Comparison of ENCODE assay signal across 8 cellular contexts in genomic region chr3:45167011-45167911, GRCh38. TPM values are rescaled to one million over a fixed set of nuclear protein-coding genes. Genes with fewer than 3 reads are reported as not detected.
DNase-seq lines count a peak whose midpoint lies in the region; ATAC-seq and TF ChIP-seq lines count a peak whose summit lies in the region.

No MANE protein-coding gene starts in this region.

- H3K4me2 ChIP-seq in OCI-LY7 (ENCODE audit: low read length): no peak overlapping the region

- POLR2A ChIA-PET in OCI-LY7 (lab: Charles Lee): interaction anchor here (0.7 kb wide), 1 partner anchor 9 kb away, joined by 3 read pairs; no protein-coding TSS in a partner anchor

- intact Hi-C loops in dorsolateral prefrontal cortex (cut with DNase I) (no loop called here), lower lobe of right lung (cut with DNase I) (no loop called here), OCI-LY7 (cut with micrococcal nuclease; ENCODE audit: unreplicated experiment) (no loop called here)

- H4K20me1 ChIP-seq in OCI-LY7 (ENCODE audit: insufficient read depth, low read length): no peaks in the 10 kb centered on the region

- H3K4me3 ChIP-seq in GM06990 (replicated peaks; ENCODE audit: low read depth, low read length) (no peak overlapping the region), dorsolateral prefrontal cortex (peak overlapping the region in 22 of 59 donors; percentile 2 to 47 (median 24)), lower lobe of right lung (peak overlapping the region; percentile 0), OCI-LY7 (ENCODE audit: low read depth, low read length, poor library complexity, severe bottlenecking) (no peak overlapping the region)

- no peaks in the 10 kb centered on the region for H3K9me2 ChIP-seq in OCI-LY7 (ENCODE audit: insufficient read depth, low read length)

- H3K4me1 ChIP-seq in lower lobe of right lung (peaks cover 21% of the 10 kb centered on the region), OCI-LY7 (ENCODE audit: insufficient read depth, low read length, poor library complexity, severe bottlenecking) (no peaks in the 10 kb centered on the region)

- H3K27me3 ChIP-seq in GM06990 (replicated peaks; ENCODE audit: control insufficient read depth, insufficient read depth, low read length) (no peaks in the 10 kb centered on the region; the same call in 1 of the 2 replicates), dorsolateral prefrontal cortex (peaks cover 0 to 3% (median 0%) of the 10 kb centered on the region in 45 donors), lower lobe of right lung (ENCODE audit: low read depth) (no peaks in the 10 kb centered on the region)

- no peaks in the 10 kb centered on the region for H3K9me3 ChIP-seq in lower lobe of right lung
- no peaks in the 10 kb centered on the region for H3K9me3 ChIP-seq in OCI-LY7 (ENCODE audit: low read length)

- ATAC-seq in HG03066 (IDR thresholded peaks at IDR 0.05; ENCODE audit: low read depth, unreplicated experiment): peak; percentile 70
- ATAC-seq in lower lobe of right lung: peak; percentile 96 to 99

- H3K36me3 ChIP-seq in GM06990 (ENCODE audit: control insufficient read depth, insufficient read depth, low read length): no peaks in the 10 kb centered on the region
- no peaks in the 10 kb centered on the region for H3K36me3 ChIP-seq in lower lobe of right lung
- H3K36me3 ChIP-seq in OCI-LY7 (ENCODE audit: insufficient read depth, low read length): no peaks in the 10 kb centered on the region

- CTCF ChIA-PET in OCI-LY7 (lab: Charles Lee; ENCODE audit: unreplicated experiment): interaction anchor here (0.6 kb wide), 1 partner anchor 164 kb away, joined by 3 read pairs; no protein-coding TSS in a partner anchor

- TF ChIP-seq CTCF in GM06990 (IDR thresholded peaks at IDR 0.05; ENCODE audit: insufficient read depth, low read length, poor library complexity, severe bottlenecking): no peak
- TF ChIP-seq CTCF in dorsolateral prefrontal cortex (IDR thresholded peaks at IDR 0.05 in 54 of 56, conservative IDR thresholded peaks at IDR 0.05 in 2 of 56; ENCODE audit: low read depth in 1 of 56, partially characterized antibody in 56 of 56): no peak
- no peak for TF ChIP-seq CTCF in lower lobe of right lung (IDR thresholded peaks at IDR 0.05)
- TF ChIP-seq CTCF in OCI-LY7 (conservative IDR thresholded peaks at IDR 0.05; ENCODE audit: low read length): no peak

- no TSS peak for BruUV-seq in OCI-LY7 (replicated peaks; lab: Mats Ljungman, UMichigan)

- peak overlapping the region in 6 of 59 donors; percentile 1 to 48 (median 38) for H3K27ac ChIP-seq in dorsolateral prefrontal cortex
- H3K27ac ChIP-seq in lower lobe of right lung: peak overlapping the region; percentile 59
- no peak overlapping the region for H3K27ac ChIP-seq in OCI-LY7 (ENCODE audit: low read depth, low read length, poor library complexity, severe bottlenecking)

- peak; percentile 36 for DNase-seq in GM06990 (ENCODE audit: extremely low read depth, insufficient read length)
- peak; percentile 58 for DNase-seq in NCI-H446 treated with DMSO at 0.1 percent for 48 hours (lab: John Stamatoyannopoulos, UW)
- peak; percentile 85 to 91 for DNase-seq in activated CD4-positive, alpha-beta T cell treated with anti-CD3 and anti-CD28 coated beads, Interleukin-2, amount 50 U/mL, for 48 hours
- DNase-seq in dorsolateral prefrontal cortex: peak; percentile 45 to 86 (median 69)
- peak; percentile 94 for DNase-seq in lower lobe of right lung
- peak; percentile 56 to 71 (median 61) for DNase-seq in stimulated activated CD4-positive, alpha-beta T cell treated with anti-CD3 and anti-CD28 coated beads, TNF-alpha, amount 100 ng/mL, for 1 hour (ENCODE audit: low read depth in 3 of 3, low spot score in 1 of 3)
- no peak for DNase-seq in OCI-LY7 (ENCODE audit: low spot score)

- no peak overlapping the region for H2AFZ ChIP-seq in OCI-LY7 (ENCODE audit: low read length)

- no peaks in the 10 kb centered on the region for H3K79me2 ChIP-seq in OCI-LY7 (ENCODE audit: insufficient read depth, low read depth, low read length)

RNA-seq across cellular contexts. Expression of gene CDCP1, which starts 21.1 kb away (rescaled TPM):
- total RNA-seq in dorsolateral prefrontal cortex (1 to 10 TPM in 90 of 120 experiments, under 1 TPM in 30; 0.37 to 4.8 (median 1.4) TPM), lower lobe of right lung (28.7 TPM), OCI-LY7 (2022) (0.07 TPM in 1 of 2 replicates, not detected in the other)
- not detected in 2 replicates for total RNA-seq in OCI-LY7 (2014; rRNA removed; shearing (Covaris generic))

RNA-seq across cellular contexts. Expression of gene TMEM158, which starts 58.8 kb away (rescaled TPM):
- total RNA-seq in dorsolateral prefrontal cortex (10 to 100 TPM in 111 of 120 experiments, 1 to 10 TPM in 9; 4.1 to 30.7 (median 14.7) TPM), lower lobe of right lung (0.80 TPM), OCI-LY7 (2022) (not detected in 2 replicates)
- not detected in 2 replicates for total RNA-seq in OCI-LY7 (2014; rRNA removed; shearing (Covaris generic))
